ENCODE assay signal across 1 cellular context in the genomic region with DNA sequence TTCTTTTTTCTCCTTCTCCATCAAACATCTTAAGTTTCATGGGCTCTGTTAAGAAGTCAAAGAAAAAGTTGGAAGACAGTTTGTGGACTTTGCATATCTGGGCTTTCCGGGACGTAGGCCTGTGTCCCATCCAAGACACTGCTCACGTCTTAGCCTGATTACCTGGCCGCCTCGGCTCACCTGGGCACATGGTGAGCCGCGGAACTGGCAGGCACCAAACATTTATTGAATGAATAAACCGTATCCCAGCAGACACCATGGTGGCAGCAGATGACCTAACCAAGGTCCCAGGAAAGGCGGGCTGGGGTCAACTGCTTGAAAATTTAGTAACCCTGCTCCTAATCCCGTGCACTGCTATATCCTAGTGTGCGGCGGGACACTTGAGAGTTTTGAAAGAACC.
TF ChIP-seq lines count a peak whose summit lies in the region.

No MANE protein-coding gene starts in this region.

TF ChIP-seq in GM12878, 131 proteins besides CTCF, POLR2A, EP300 and RAD21 (continued from another document):
- TF ChIP-seq, protein P1, sequence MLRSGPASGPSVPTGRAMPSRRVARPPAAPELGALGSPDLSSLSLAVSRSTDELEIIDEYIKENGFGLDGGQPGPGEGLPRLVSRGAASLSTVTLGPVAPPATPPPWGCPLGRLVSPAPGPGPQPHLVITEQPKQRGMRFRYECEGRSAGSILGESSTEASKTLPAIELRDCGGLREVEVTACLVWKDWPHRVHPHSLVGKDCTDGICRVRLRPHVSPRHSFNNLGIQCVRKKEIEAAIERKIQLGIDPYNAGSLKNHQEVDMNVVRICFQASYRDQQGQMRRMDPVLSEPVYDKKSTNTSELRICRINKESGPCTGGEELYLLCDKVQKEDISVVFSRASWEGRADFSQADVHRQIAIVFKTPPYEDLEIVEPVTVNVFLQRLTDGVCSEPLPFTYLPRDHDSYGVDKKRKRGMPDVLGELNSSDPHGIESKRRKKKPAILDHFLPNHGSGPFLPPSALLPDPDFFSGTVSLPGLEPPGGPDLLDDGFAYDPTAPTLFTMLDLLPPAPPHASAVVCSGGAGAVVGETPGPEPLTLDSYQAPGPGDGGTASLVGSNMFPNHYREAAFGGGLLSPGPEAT (IDR thresholded peaks at IDR 0.05; ENCODE audit: low read depth): no peak
- TF ChIP-seq ASH2L (IDR thresholded peaks at IDR 0.05; ENCODE audit: borderline replicate concordance, low read depth) (no peak), SMC3 (IDR thresholded peaks at IDR 0.05; ENCODE audit: borderline replicate concordance, low read length) (no peak), CREB1 (IDR thresholded peaks at IDR 0.05; ENCODE audit: low read depth) (no peak), NFXL1 (IDR thresholded peaks at IDR 0.05; ENCODE audit: borderline replicate concordance) (no peak), SRF (IDR thresholded peaks at IDR 0.05; ENCODE audit: low read depth in 2 of 2, low read length in 2 of 2) (no peak), EZH2 (IDR thresholded peaks at IDR 0.05; ENCODE audit: borderline replicate concordance, control insufficient read depth, low read depth, low read length) (no peak), IKZF1 (conservative IDR thresholded peaks at IDR 0.05) (no peak), NRF1 (conservative IDR thresholded peaks at IDR 0.05; ENCODE audit: low read depth, low read length) (no peak), ZBTB11 (CRISPR knock-in tag; IDR thresholded peaks at IDR 0.05) (no peak), TCF3 (IDR thresholded peaks at IDR 0.05; ENCODE audit: borderline replicate concordance, insufficient read depth, low read depth, low read length) (no peak), ELK1 (IDR thresholded peaks at IDR 0.05; ENCODE audit: low read depth, low read length) (no peak), STAT1 (conservative IDR thresholded peaks at IDR 0.05) (no peak)
- TF ChIP-seq, protein P2, sequence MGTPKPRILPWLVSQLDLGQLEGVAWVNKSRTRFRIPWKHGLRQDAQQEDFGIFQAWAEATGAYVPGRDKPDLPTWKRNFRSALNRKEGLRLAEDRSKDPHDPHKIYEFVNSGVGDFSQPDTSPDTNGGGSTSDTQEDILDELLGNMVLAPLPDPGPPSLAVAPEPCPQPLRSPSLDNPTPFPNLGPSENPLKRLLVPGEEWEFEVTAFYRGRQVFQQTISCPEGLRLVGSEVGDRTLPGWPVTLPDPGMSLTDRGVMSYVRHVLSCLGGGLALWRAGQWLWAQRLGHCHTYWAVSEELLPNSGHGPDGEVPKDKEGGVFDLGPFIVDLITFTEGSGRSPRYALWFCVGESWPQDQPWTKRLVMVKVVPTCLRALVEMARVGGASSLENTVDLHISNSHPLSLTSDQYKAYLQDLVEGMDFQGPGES (IDR thresholded peaks at IDR 0.05): no peak
- TF ChIP-seq, protein P3, sequence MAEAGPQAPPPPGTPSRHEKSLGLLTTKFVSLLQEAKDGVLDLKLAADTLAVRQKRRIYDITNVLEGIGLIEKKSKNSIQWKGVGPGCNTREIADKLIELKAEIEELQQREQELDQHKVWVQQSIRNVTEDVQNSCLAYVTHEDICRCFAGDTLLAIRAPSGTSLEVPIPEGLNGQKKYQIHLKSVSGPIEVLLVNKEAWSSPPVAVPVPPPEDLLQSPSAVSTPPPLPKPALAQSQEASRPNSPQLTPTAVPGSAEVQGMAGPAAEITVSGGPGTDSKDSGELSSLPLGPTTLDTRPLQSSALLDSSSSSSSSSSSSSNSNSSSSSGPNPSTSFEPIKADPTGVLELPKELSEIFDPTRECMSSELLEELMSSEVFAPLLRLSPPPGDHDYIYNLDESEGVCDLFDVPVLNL (IDR thresholded peaks at IDR 0.05; ENCODE audit: low read depth, low read length): no peak
- TF ChIP-seq, protein P4, sequence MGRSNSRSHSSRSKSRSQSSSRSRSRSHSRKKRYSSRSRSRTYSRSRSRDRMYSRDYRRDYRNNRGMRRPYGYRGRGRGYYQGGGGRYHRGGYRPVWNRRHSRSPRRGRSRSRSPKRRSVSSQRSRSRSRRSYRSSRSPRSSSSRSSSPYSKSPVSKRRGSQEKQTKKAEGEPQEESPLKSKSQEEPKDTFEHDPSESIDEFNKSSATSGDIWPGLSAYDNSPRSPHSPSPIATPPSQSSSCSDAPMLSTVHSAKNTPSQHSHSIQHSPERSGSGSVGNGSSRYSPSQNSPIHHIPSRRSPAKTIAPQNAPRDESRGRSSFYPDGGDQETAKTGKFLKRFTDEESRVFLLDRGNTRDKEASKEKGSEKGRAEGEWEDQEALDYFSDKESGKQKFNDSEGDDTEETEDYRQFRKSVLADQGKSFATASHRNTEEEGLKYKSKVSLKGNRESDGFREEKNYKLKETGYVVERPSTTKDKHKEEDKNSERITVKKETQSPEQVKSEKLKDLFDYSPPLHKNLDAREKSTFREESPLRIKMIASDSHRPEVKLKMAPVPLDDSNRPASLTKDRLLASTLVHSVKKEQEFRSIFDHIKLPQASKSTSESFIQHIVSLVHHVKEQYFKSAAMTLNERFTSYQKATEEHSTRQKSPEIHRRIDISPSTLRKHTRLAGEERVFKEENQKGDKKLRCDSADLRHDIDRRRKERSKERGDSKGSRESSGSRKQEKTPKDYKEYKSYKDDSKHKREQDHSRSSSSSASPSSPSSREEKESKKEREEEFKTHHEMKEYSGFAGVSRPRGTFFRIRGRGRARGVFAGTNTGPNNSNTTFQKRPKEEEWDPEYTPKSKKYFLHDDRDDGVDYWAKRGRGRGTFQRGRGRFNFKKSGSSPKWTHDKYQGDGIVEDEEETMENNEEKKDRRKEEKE (IDR thresholded peaks at IDR 0.05): no peak
- TF ChIP-seq, protein P5, sequence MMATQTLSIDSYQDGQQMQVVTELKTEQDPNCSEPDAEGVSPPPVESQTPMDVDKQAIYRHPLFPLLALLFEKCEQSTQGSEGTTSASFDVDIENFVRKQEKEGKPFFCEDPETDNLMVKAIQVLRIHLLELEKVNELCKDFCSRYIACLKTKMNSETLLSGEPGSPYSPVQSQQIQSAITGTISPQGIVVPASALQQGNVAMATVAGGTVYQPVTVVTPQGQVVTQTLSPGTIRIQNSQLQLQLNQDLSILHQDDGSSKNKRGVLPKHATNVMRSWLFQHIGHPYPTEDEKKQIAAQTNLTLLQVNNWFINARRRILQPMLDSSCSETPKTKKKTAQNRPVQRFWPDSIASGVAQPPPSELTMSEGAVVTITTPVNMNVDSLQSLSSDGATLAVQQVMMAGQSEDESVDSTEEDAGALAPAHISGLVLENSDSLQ (IDR thresholded peaks at IDR 0.05): no peak
- TF ChIP-seq, protein P6, sequence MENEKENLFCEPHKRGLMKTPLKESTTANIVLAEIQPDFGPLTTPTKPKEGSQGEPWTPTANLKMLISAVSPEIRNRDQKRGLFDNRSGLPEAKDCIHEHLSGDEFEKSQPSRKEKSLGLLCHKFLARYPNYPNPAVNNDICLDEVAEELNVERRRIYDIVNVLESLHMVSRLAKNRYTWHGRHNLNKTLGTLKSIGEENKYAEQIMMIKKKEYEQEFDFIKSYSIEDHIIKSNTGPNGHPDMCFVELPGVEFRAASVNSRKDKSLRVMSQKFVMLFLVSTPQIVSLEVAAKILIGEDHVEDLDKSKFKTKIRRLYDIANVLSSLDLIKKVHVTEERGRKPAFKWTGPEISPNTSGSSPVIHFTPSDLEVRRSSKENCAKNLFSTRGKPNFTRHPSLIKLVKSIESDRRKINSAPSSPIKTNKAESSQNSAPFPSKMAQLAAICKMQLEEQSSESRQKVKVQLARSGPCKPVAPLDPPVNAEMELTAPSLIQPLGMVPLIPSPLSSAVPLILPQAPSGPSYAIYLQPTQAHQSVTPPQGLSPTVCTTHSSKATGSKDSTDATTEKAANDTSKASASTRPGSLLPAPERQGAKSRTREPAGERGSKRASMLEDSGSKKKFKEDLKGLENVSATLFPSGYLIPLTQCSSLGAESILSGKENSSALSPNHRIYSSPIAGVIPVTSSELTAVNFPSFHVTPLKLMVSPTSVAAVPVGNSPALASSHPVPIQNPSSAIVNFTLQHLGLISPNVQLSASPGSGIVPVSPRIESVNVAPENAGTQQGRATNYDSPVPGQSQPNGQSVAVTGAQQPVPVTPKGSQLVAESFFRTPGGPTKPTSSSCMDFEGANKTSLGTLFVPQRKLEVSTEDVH (IDR thresholded peaks at IDR 0.05; ENCODE audit: low read depth, partially characterized antibody): no peak
